In the genomic region with DNA sequence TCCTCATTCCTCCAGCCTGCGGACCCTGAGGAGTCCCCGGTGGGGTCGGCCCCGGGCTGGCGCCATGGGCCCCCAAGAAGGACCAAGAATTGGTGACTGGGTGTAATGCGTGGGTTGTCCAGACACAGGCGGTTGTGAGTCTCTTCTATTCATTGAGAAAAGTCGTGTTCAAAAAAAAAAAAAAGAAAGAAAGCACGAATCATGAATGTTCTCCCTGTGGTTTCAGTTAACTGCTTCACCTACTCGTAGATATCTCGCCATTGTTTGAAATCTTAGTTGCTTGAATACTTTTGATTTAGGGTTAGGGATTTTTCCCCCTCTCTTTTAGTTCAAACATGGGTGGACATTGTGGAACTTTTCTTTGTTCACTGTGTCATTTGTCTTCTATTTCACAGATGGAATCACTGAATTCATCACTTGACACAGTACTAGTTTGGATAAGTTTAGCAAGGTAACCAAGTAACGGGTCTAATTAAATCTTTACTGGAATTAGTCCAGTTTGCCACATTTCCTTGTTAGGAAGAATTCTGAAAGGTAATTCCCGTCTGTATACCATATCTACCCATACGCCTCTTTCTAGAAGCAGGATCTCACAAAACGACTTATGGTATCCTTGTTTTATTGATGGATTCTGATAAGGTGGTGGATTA, we compare ENCODE assay signal across 8 cellular contexts. TPM values are rescaled to one million over a fixed set of nuclear protein-coding genes. Genes with fewer than 3 reads are reported as not detected.
DNase-seq lines count a peak whose midpoint lies in the region; ATAC-seq and TF ChIP-seq lines count a peak whose summit lies in the region.

No MANE protein-coding gene starts in this region.

- no peak for TF ChIP-seq CTCF in ascending aorta (IDR thresholded peaks at IDR 0.05)

- H3K4me3 ChIP-seq in ascending aorta (peak overlapping the region; percentile 62 to 86), iPS-18c (ENCODE audit: insufficient read depth, low read depth, low read length) (peak overlapping the region; percentile 87)

- intact Hi-C loops in ascending aorta (cut with DNase I): loop anchor here (1.0 to 5.0 kb wide), 3 partner anchors 38 to 982 kb away; no protein-coding TSS in a partner anchor

- ATAC-seq in GM21786 (IDR thresholded peaks at IDR 0.05; ENCODE audit: unreplicated experiment): peak; percentile 29

- peak overlapping the region; percentile 74 for H3K27ac ChIP-seq in KOPT-K1 (ENCODE audit: low read depth, low read length, poor library complexity, severe bottlenecking)
- peak overlapping the region; percentile 90 to 94 for H3K27ac ChIP-seq in ascending aorta

- DNase-seq in NCI-H1105 treated with DMSO at 0.1 percent for 48 hours (lab: John Stamatoyannopoulos, UW) (peak; percentile 10), NCI-H1105 (lab: John Stamatoyannopoulos, UW) (no peak), ascending aorta (ENCODE audit: low spot score in 2 of 2) (no peak), NCI-H128 (lab: John Stamatoyannopoulos, UW; ENCODE audit: unreplicated experiment) (no peak)
- peak; percentile 52 for DNase-seq in stimulated activated naive CD4-positive, alpha-beta T cell treated with Interleukin-2 at 50 U/mL for 16 hours (lab: John Stamatoyannopoulos, UW)

- 0 out of 2 replicates have a peak, but pooled peaks cover 5% of the 10 kb centered on the region for H3K36me3 ChIP-seq in KOPT-K1 (ENCODE audit: insufficient read depth, low read length)
- no peaks in the 10 kb centered on the region for H3K36me3 ChIP-seq in ascending aorta

- H3K9me3 ChIP-seq in KOPT-K1 (ENCODE audit: insufficient read depth, low read length, poor library complexity, severe bottlenecking): no peaks in the 10 kb centered on the region
- H3K9me3 ChIP-seq in ascending aorta: no peaks in the 10 kb centered on the region
- H3K9me3 ChIP-seq in iPS-18c (ENCODE audit: control insufficient read depth, insufficient read depth, low read length): no peaks in the 10 kb centered on the region

- no peaks in the 10 kb centered on the region for H3K27me3 ChIP-seq in ascending aorta

- H3K4me1 ChIP-seq in ascending aorta: peaks cover 6% of the 10 kb centered on the region in 2 donors

RNA-seq across cellular contexts. Expression of a gene that starts 0.8 kb away (rescaled TPM):
- total RNA-seq in ascending aorta: 19.7 TPM

Comparison
In these comparisons a context has a peak if more than half of its experiments do, and no peak if none do; other contexts are left out.
1. DNase-seq: peak in NCI-H1105 treated with DMSO at 0.1 percent for 48 hours (single experiment) and stimulated activated naive CD4-positive, alpha-beta T cell treated with Interleukin-2 at 50 U/mL for 16 hours (single experiment); none in NCI-H1105 (single experiment), ascending aorta (0 of 2) and NCI-H128 (single experiment).